26 cellular contexts compared by ENCODE assay signal in genomic region chr4:135177323-135177722, GRCh38.
"Had no signal": no experiment of that assay in that cellular context is flagged by ENCODE, and none has a peak within 500 bp of the region (broad histone marks: within the 10 kb centered on the region; RNA-seq: fewer than 3 reads in every experiment).

No MANE protein-coding gene starts in this region.

- DNase-seq: activated CD4-positive, alpha-beta T cell treated with anti-CD3 and anti-CD28 coated beads for 1 hour; activated gamma-delta T cell treated with Interleukin-2 at 50 U/mL for 16 hours; activated T-cell treated with anti-CD3 and anti-CD28 coated beads, Interleukin-2, amount 50 U/mL, for 1 hour; adrenal gland; body of pancreas; dorsolateral prefrontal cortex; effector memory CD8-positive, alpha-beta T cell; heart left ventricle; left colon; mesenchymal stem cell; naive thymus-derived CD4-positive, alpha-beta T cell; retina; sigmoid colon; spleen; stimulated activated CD4-positive, alpha-beta T cell treated with anti-CD3 and anti-CD28 coated beads, Interleukin-4, amount 100 ng/mL, for 1 hour; stimulated activated naive CD4-positive, alpha-beta T cell; T-cell; testis; trophoblast cell; uterus had no signal

- H3K27ac Mint-ChIP-seq: activated naive CD4-positive, alpha-beta T cell treated with anti-CD3 and anti-CD28 coated beads, Interleukin-2, amount 50 U/mL, for 24 hours; effector memory CD8-positive, alpha-beta T cell; naive thymus-derived CD4-positive, alpha-beta T cell; T-cell had no signal

- H3K4me1 Mint-ChIP-seq: activated naive CD4-positive, alpha-beta T cell treated with anti-CD3 and anti-CD28 coated beads, Interleukin-2, amount 50 U/mL, for 24 hours; naive thymus-derived CD4-positive, alpha-beta T cell; neural crest cell; T-cell had no signal

- H3K4me3 ChIP-seq: adrenal gland, body of pancreas, dorsolateral prefrontal cortex, esophagus muscularis mucosa, heart left ventricle, sigmoid colon, spleen, testis, uterus had no signal

- H3K4me1 ChIP-seq: adrenal gland, body of pancreas, esophagus muscularis mucosa, heart left ventricle, sigmoid colon, spleen, testis, uterus had no signal

- H3K27me3 Mint-ChIP-seq: activated naive CD4-positive, alpha-beta T cell treated with anti-CD3 and anti-CD28 coated beads, Interleukin-2, amount 50 U/mL, for 24 hours; effector memory CD8-positive, alpha-beta T cell; naive thymus-derived CD4-positive, alpha-beta T cell; T-cell had no signal

- H3K4me3 Mint-ChIP-seq: activated naive CD4-positive, alpha-beta T cell treated with anti-CD3 and anti-CD28 coated beads, Interleukin-2, amount 50 U/mL, for 24 hours; effector memory CD8-positive, alpha-beta T cell; naive thymus-derived CD4-positive, alpha-beta T cell; neural crest cell; T-cell had no signal

- H3K27me3 ChIP-seq: adrenal gland, body of pancreas, dorsolateral prefrontal cortex, esophagus muscularis mucosa, heart left ventricle, sigmoid colon, spleen, testis, uterus had no signal

- H3K36me3 Mint-ChIP-seq: activated naive CD4-positive, alpha-beta T cell treated with anti-CD3 and anti-CD28 coated beads, Interleukin-2, amount 50 U/mL, for 24 hours; naive thymus-derived CD4-positive, alpha-beta T cell; T-cell had no signal

- H3K9me3 Mint-ChIP-seq: activated naive CD4-positive, alpha-beta T cell treated with anti-CD3 and anti-CD28 coated beads, Interleukin-2, amount 50 U/mL, for 24 hours had no signal

- ATAC-seq: body of pancreas; effector memory CD8-positive, alpha-beta T cell; heart left ventricle; left colon; naive thymus-derived CD4-positive, alpha-beta T cell; T-cell had no signal

- FAIRE-seq: endothelial cell of umbilical vein, keratinocyte, TTC549 had no signal

- H3K9me3 ChIP-seq: adrenal gland, body of pancreas, esophagus muscularis mucosa, heart left ventricle, sigmoid colon, testis, uterus had no signal

- H3K36me3 ChIP-seq: adrenal gland, esophagus muscularis mucosa, heart left ventricle, sigmoid colon, spleen, uterus had no signal

- H3K27ac ChIP-seq: adrenal gland, body of pancreas, dorsolateral prefrontal cortex, esophagus muscularis mucosa, heart left ventricle, sigmoid colon, spleen, testis, uterus had no signal
